11 cellular contexts compared by ENCODE assay signal in genomic region chr22:29798318-29798717, GRCh38. TPM values are rescaled to one million over a fixed set of nuclear protein-coding genes. Genes with fewer than 3 reads are reported as not detected.
DNase-seq lines count a peak whose midpoint lies in the region; ATAC-seq, FAIRE-seq and TF ChIP-seq lines count a peak whose summit lies in the region.
"Had no signal": no experiment of that assay in that cellular context is flagged by ENCODE, and none has a peak within 500 bp of the region (broad histone marks: within the 10 kb centered on the region; RNA-seq: fewer than 3 reads in every experiment).

No MANE protein-coding gene starts in this region.

- no peak overlapping the region for H2AFZ ChIP-seq in keratinocyte (ENCODE audit: control insufficient read depth, low read length)

- H3K27me3 Mint-ChIP-seq in activated naive CD4-positive, alpha-beta T cell treated with anti-CD3 and anti-CD28 coated beads, Interleukin-2, amount 50 U/mL, for 24 hours: no peaks in the 10 kb centered on the region
- H3K27me3 Mint-ChIP-seq in activated T-helper 17 cell treated with anti-CD3 and anti-CD28 coated beads, Interleukin-2, amount 50 U/mL, for 72 hours: no peaks in the 10 kb centered on the region
- H3K27me3 Mint-ChIP-seq: progenitor cell of endocrine pancreas had no signal

- H3K27ac ChIP-seq in keratinocyte (ENCODE audit: control insufficient read depth, insufficient read depth, low read length): no peak overlapping the region
- peak overlapping the region; percentile 80 to 89 (median 87) for H3K27ac ChIP-seq in thyroid gland

- no peaks in the 10 kb centered on the region for H3K9me3 ChIP-seq in keratinocyte (ENCODE audit: control insufficient read depth, low read depth, low read length)
- H3K9me3 ChIP-seq in thyroid gland: no peaks in the 10 kb centered on the region

- no peak overlapping the region for H3K4me3 ChIP-seq in keratinocyte (ENCODE audit: control insufficient read depth in 2 of 3, extremely low read depth in 1 of 3, insufficient read depth in 2 of 3, low read depth in 1 of 3, low read length in 3 of 3)
- no peak overlapping the region for H3K4me3 ChIP-seq in thyroid gland (replicated peaks in 1 of 3)

- H3K36me3 ChIP-seq in keratinocyte (ENCODE audit: control insufficient read depth in 2 of 2, extremely low read depth in 1 of 2, insufficient read depth in 2 of 2, low read length in 2 of 2) (peaks cover 32 to 39% of the 10 kb centered on the region in 2 experiments), thyroid gland (peaks cover 16 to 28% of the 10 kb centered on the region in 2 donors)

- no peak for DNase-seq in activated naive CD4-positive, alpha-beta T cell (lab: John Stamatoyannopoulos, UW)
- DNase-seq in RPMI7951 (ENCODE audit: low read depth) (peak; percentile 40), keratinocyte (ENCODE audit: low read depth, low spot score) (no peak), thyroid gland (no peak), NCI-H146 (lab: John Stamatoyannopoulos, UW) (no peak), NCI-H524 treated with DMSO at 0.1 percent for 48 hours (lab: John Stamatoyannopoulos, UW) (no peak)
- DNase-seq: hippocampal formation had no signal

- ATAC-seq in activated T-helper 17 cell treated with anti-CD3 and anti-CD28 coated beads, Interleukin-2, amount 50 U/mL, for 72 hours (replicated peaks): no peak

- no peak overlapping the region for H3K4me3 Mint-ChIP-seq in activated naive CD4-positive, alpha-beta T cell treated with anti-CD3 and anti-CD28 coated beads, Interleukin-2, amount 50 U/mL, for 24 hours
- no peak overlapping the region for H3K4me3 Mint-ChIP-seq in activated T-helper 17 cell treated with anti-CD3 and anti-CD28 coated beads, Interleukin-2, amount 50 U/mL, for 72 hours

- WGBS in thyroid gland, 2 donors: 87 to 91% methylated on average over 6 of the region's 6 CpGs

- H3K9me1 ChIP-seq in keratinocyte (ENCODE audit: control insufficient read depth, extremely low read depth, insufficient read depth, low read length): no peaks in the 10 kb centered on the region

- no peak for TF ChIP-seq CTCF in keratinocyte (optimal IDR thresholded peaks at IDR 0.05 in 1 of 3, IDR thresholded peaks at IDR 0.05 in 1 of 3, conservative IDR thresholded peaks at IDR 0.05 in 1 of 3; ENCODE audit: extremely low read depth in 1 of 3, insufficient read depth in 2 of 3, low read length in 3 of 3)
- no peak for TF ChIP-seq CTCF in thyroid gland (IDR thresholded peaks at IDR 0.05)

- no peak overlapping the region for H3K4me2 ChIP-seq in keratinocyte (ENCODE audit: control insufficient read depth, extremely low read depth, insufficient read depth, low read depth, low read length)

- dilution Hi-C loops in keratinocyte (cut with MboI; ENCODE audit: extremely low pct_ligation_motif_present, low sequenced_read_pairs): no loop called here

- H3K4me1 ChIP-seq in keratinocyte (ENCODE audit: control insufficient read depth, extremely low read depth, insufficient read depth, low read length) (peaks cover 14% of the 10 kb centered on the region), thyroid gland (peaks cover 17 to 32% of the 10 kb centered on the region in 2 donors)

- peaks cover 6% of the 10 kb centered on the region for H3K36me3 Mint-ChIP-seq in activated naive CD4-positive, alpha-beta T cell treated with anti-CD3 and anti-CD28 coated beads, Interleukin-2, amount 50 U/mL, for 24 hours
- H3K36me3 Mint-ChIP-seq in activated T-helper 17 cell treated with anti-CD3 and anti-CD28 coated beads, Interleukin-2, amount 50 U/mL, for 72 hours (ENCODE audit: low read depth): peaks cover 77% of the 10 kb centered on the region

- FAIRE-seq in keratinocyte (lab: Jason Lieb, UNC): peak; percentile 52
- FAIRE-seq: GM19239 had no signal

- no peaks in the 10 kb centered on the region for H3K79me2 ChIP-seq in keratinocyte (ENCODE audit: control insufficient read depth, insufficient read depth, low read length)

- no peaks in the 10 kb centered on the region for H4K20me1 ChIP-seq in keratinocyte (ENCODE audit: control insufficient read depth, extremely low read depth, insufficient read depth, low read length)

- H3K27ac Mint-ChIP-seq in activated naive CD4-positive, alpha-beta T cell treated with anti-CD3 and anti-CD28 coated beads, Interleukin-2, amount 50 U/mL, for 24 hours: peak overlapping the region; percentile 30
- H3K27ac Mint-ChIP-seq in activated T-helper 17 cell treated with anti-CD3 and anti-CD28 coated beads, Interleukin-2, amount 50 U/mL, for 72 hours: no peak overlapping the region
- H3K27ac Mint-ChIP-seq: progenitor cell of endocrine pancreas had no signal

- no peak overlapping the region for H3K9ac ChIP-seq in keratinocyte (ENCODE audit: control insufficient read depth, extremely low read depth, insufficient read depth, low read length)

- intact Hi-C loops in thyroid gland (cut with DNase I): no loop called here

- H3K27me3 ChIP-seq in keratinocyte (ENCODE audit: control insufficient read depth, extremely low read depth, insufficient read depth, low read length) (no peaks in the 10 kb centered on the region), thyroid gland (no peaks in the 10 kb centered on the region)

- no peak for TF ChIP-seq POLR2A in thyroid gland (IDR thresholded peaks at IDR 0.05)

- H3K4me1 Mint-ChIP-seq in activated naive CD4-positive, alpha-beta T cell treated with anti-CD3 and anti-CD28 coated beads, Interleukin-2, amount 50 U/mL, for 24 hours: no peaks in the 10 kb centered on the region
- no peaks in the 10 kb centered on the region for H3K4me1 Mint-ChIP-seq in activated T-helper 17 cell treated with anti-CD3 and anti-CD28 coated beads, Interleukin-2, amount 50 U/mL, for 72 hours

- H3K9me3 Mint-ChIP-seq in activated naive CD4-positive, alpha-beta T cell treated with anti-CD3 and anti-CD28 coated beads, Interleukin-2, amount 50 U/mL, for 24 hours: no peaks in the 10 kb centered on the region
- no peaks in the 10 kb centered on the region for H3K9me3 Mint-ChIP-seq in activated T-helper 17 cell treated with anti-CD3 and anti-CD28 coated beads, Interleukin-2, amount 50 U/mL, for 72 hours

RNA-seq across cellular contexts. Expression of gene UQCR10, which starts 31.1 kb away (rescaled TPM):
- total RNA-seq in RPMI7951 (2014; rRNA removed; shearing (Covaris generic)): 120 and 150 TPM in 2 replicates
- polyA plus RNA-seq in keratinocyte: 140 to 174 TPM (median 161 TPM) in 3 replicates
- polyA plus RNA-seq in keratinocyte (2011; ENCODE audit: low read depth): 54.9 TPM
- 168 and 172 TPM in 2 replicates for polyA plus RNA-seq in keratinocyte (2011; cell fraction: cytosol; rRNA removed)
- polyA plus RNA-seq in keratinocyte (2011; cell fraction: nucleus; rRNA removed): 47.2 and 47.5 TPM in 2 replicates
- 144 and 189 TPM in 2 replicates for polyA plus RNA-seq in keratinocyte (2012; ENCODE audit: low replicate concordance)
- polyA minus RNA-seq in keratinocyte: 57.8 to 120 TPM (median 116 TPM) in 3 replicates
- 164 TPM for polyA minus RNA-seq in keratinocyte (2011; cell fraction: cytosol; rRNA and poly(A)+ RNA removed)
- 17.3 and 18.8 TPM in 2 replicates for polyA minus RNA-seq in keratinocyte (2011; cell fraction: nucleus; rRNA and poly(A)+ RNA removed)
- 100 to 1,000 TPM in 1 of 4 donors, 10 to 100 TPM in 3; 20.6 to 134 (median 70.8) TPM for total RNA-seq in thyroid gland
- total RNA-seq in activated T-helper 17 cell treated with anti-CD3 and anti-CD28 coated beads, Interleukin-2, amount 50 U/mL, for 72 hours: 100 to 1,000 TPM in 1 of 2 donors, 10 to 100 TPM in 1; 62.8 to 106 TPM

RNA-seq across cellular contexts. Expression of gene ZMAT5, which starts 31.5 kb away (rescaled TPM):
- total RNA-seq in RPMI7951 (2014; rRNA removed; shearing (Covaris generic)): 34.1 and 41.4 TPM in 2 replicates
- polyA plus RNA-seq in keratinocyte: 11.1 to 16.6 TPM (median 11.4 TPM) in 3 replicates
- polyA plus RNA-seq in keratinocyte (2011; ENCODE audit: low read depth): 10.0 TPM
- polyA plus RNA-seq in keratinocyte (2011; cell fraction: cytosol; rRNA removed): 11.3 and 15.4 TPM in 2 replicates
- 9.9 and 11.7 TPM in 2 replicates for polyA plus RNA-seq in keratinocyte (2011; cell fraction: nucleus; rRNA removed)
- polyA plus RNA-seq in keratinocyte (2012; ENCODE audit: low replicate concordance): 11.3 and 13.0 TPM in 2 replicates
- polyA minus RNA-seq in keratinocyte: 4.0 to 7.0 TPM (median 4.2 TPM) in 3 replicates
- 12.3 TPM for polyA minus RNA-seq in keratinocyte (2011; cell fraction: cytosol; rRNA and poly(A)+ RNA removed)
- polyA minus RNA-seq in keratinocyte (2011; cell fraction: nucleus; rRNA and poly(A)+ RNA removed): 1.1 and 3.3 TPM in 2 replicates
- 10 to 100 TPM; 16.2 to 40.1 (median 24.3) TPM for total RNA-seq in thyroid gland
- 10 to 100 TPM; 17.8 to 29.7 TPM for total RNA-seq in activated T-helper 17 cell treated with anti-CD3 and anti-CD28 coated beads, Interleukin-2, amount 50 U/mL, for 72 hours

RNA-seq across cellular contexts. Expression of gene ASCC2, which starts 39.8 kb away (rescaled TPM):
- total RNA-seq in RPMI7951 (2014; rRNA removed; shearing (Covaris generic)): 19.8 and 26.2 TPM in 2 replicates
- polyA plus RNA-seq in keratinocyte: 50.7 to 53.0 TPM (median 51.3 TPM) in 3 replicates
- 88.8 TPM for polyA plus RNA-seq in keratinocyte (2011; ENCODE audit: low read depth)
- 60.0 and 60.8 TPM in 2 replicates for polyA plus RNA-seq in keratinocyte (2011; cell fraction: cytosol; rRNA removed)
- 91.2 and 115 TPM in 2 replicates for polyA plus RNA-seq in keratinocyte (2011; cell fraction: nucleus; rRNA removed)
- polyA plus RNA-seq in keratinocyte (2012; ENCODE audit: low replicate concordance): 36.8 and 53.9 TPM in 2 replicates
- 52.9 to 126 TPM (median 64.0 TPM) in 3 replicates for polyA minus RNA-seq in keratinocyte
- 48.3 TPM for polyA minus RNA-seq in keratinocyte (2011; cell fraction: cytosol; rRNA and poly(A)+ RNA removed)
- polyA minus RNA-seq in keratinocyte (2011; cell fraction: nucleus; rRNA and poly(A)+ RNA removed): 37.4 and 55.6 TPM in 2 replicates
- 10 to 100 TPM; 47.6 to 66.8 (median 51.3) TPM for total RNA-seq in thyroid gland
- 10 to 100 TPM; 62.0 to 79.4 TPM for total RNA-seq in activated T-helper 17 cell treated with anti-CD3 and anti-CD28 coated beads, Interleukin-2, amount 50 U/mL, for 72 hours
